In genomic region chr11:33769542-33769941, GRCh38 we compare ENCODE assay signal across 16 cellular contexts.
"Had no signal": no experiment of that assay in that cellular context is flagged by ENCODE, and none has a peak within 500 bp of the region (broad histone marks: within the 10 kb centered on the region; RNA-seq: fewer than 3 reads in every experiment).

No MANE protein-coding gene starts in this region.

- H3K4me3 ChIP-seq: left lung, prostate gland, right atrium auricular region, transverse colon had no signal

- H3K36me3 ChIP-seq: prostate gland had no signal

- H3K27me3 ChIP-seq: left lung, right atrium auricular region, transverse colon had no signal

- H3K9me3 ChIP-seq: left lung, prostate gland, right atrium auricular region, transverse colon had no signal

- DNase-seq: activated CD4-positive, alpha-beta T cell treated with anti-CD3 and anti-CD28 coated beads, Interleukin-2, amount 50 U/mL, for 1 hour; activated CD4-positive, CD25-positive, alpha-beta regulatory T cell treated with anti-CD3 and anti-CD28 coated beads, Interleukin-2, amount 50 U/mL, for 72 hours; activated CD8-positive, alpha-beta memory T cell treated with anti-CD3 and anti-CD28 coated beads, Interleukin-2, amount 50 U/mL, for 4 hours; activated effector memory CD4-positive, alpha-beta T cell treated with Interleukin-2 at 50 U/mL for 16 hours; activated T-cell treated with anti-CD3 and anti-CD28 coated beads, Interleukin-2, amount 50 U/mL, for 4 hours; dermis blood vessel endothelial cell; effector memory CD4-positive, alpha-beta T cell; foreskin fibroblast; hypothalamus; kidney; left lung; naive B cell; T-helper 1 cell; transverse colon had no signal

- H3K4me1 ChIP-seq: prostate gland had no signal

- ATAC-seq: activated T-cell treated with anti-CD3 and anti-CD28 coated beads, Interleukin-2, amount 50 U/mL, for 4 hours; left lung had no signal

- H3K27ac ChIP-seq: left lung, prostate gland, right atrium auricular region, transverse colon had no signal
